Comparison of ENCODE assay signal across 28 cellular contexts in the genomic region with DNA sequence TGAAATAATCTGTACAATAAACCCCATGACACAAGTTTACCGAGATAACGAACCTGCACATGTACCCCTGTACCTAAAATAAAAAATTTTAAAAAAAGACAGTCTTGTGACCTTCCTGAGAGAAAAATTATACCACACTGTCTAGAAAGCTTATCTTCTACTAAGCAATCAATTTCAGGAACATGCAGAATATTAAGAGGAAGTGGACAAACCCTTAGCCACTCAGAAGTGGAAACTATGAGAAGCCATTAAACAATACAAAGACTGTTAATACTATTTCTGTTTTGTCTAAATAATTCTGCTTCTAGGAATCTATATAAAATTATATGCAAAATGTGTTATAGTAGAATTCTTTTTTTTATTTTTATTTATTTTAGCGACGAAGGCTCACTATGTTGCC.
"Had no signal": no experiment of that assay in that cellular context is flagged by ENCODE, and none has a peak within 500 bp of the region (broad histone marks: within the 10 kb centered on the region; RNA-seq: fewer than 3 reads in every experiment).

No MANE protein-coding gene starts in this region.

- H3K9me3 ChIP-seq: ascending aorta, SJSA1 had no signal

- H3K4me3 ChIP-seq: ascending aorta, SJSA1 had no signal

- H3K27ac ChIP-seq: ascending aorta, KMS-11, SJSA1 had no signal

- H3K27me3 ChIP-seq: ascending aorta, SJSA1 had no signal

- ATAC-seq: activated CD8-positive, alpha-beta memory T cell treated with anti-CD3 and anti-CD28 coated beads, Interleukin-2, amount 10 ng/mL, durations not matched to agents 7 days and 5 days; activated naive CD4-positive, alpha-beta T cell treated with anti-CD3 and anti-CD28 coated beads, Interleukin-2, amount 50 U/mL, for 72 hours; activated naive CD8-positive, alpha-beta T cell treated with anti-CD3 and anti-CD28 coated beads, Interleukin-2, amount 50 U/mL, for 24 hours; Panc1; Right ventricle myocardium inferior; SK-N-SH treated with all-trans-retinoic acid at 6 μM for 48 hours; T-cell had no signal

- H3K4me1 ChIP-seq: ascending aorta had no signal

- DNase-seq: activated B cell treated with CpG ODN at 0.5 μM for 24 hours; activated CD4-positive, alpha-beta T cell treated with anti-CD3 and anti-CD28 coated beads for 1 hour; activated CD4-positive, alpha-beta T cell treated with anti-CD3 and anti-CD28 coated beads, Interleukin-2, amount 10 ng/mL, durations not matched to agents 24 days and 14 days; activated CD4-positive, alpha-beta T cell treated with anti-CD3 and anti-CD28 coated beads, Interleukin-2, amount 50 U/mL, for 48 hours; activated CD8-positive, alpha-beta memory T cell treated with anti-CD3 and anti-CD28 coated beads, Interleukin-2, amount 10 ng/mL, durations not matched to agents 7 days and 5 days; activated effector memory CD4-positive, alpha-beta T cell treated with anti-CD3 and anti-CD28 coated beads, Interleukin-2, amount 50 U/mL, for 16 hours; activated naive CD4-positive, alpha-beta T cell treated with Interleukin-2 at 50 U/mL for 16 hours; activated naive CD8-positive, alpha-beta T cell treated with anti-CD3 and anti-CD28 coated beads, Interleukin-2, amount 50 U/mL, for 24 hours; activated T-cell treated with anti-CD3 and anti-CD28 coated beads, Interleukin-2, amount 50 U/mL, for 24 hours; amniotic stem cell; cortex of kidney; NCI-H1092; NCI-H1417; NCI-H1930; NCI-H2107; NCI-H345; NCI-H510A; NCI-H69; NK-92 treated with Interleukin-12 subunit alpha and Interleukin-12 subunit beta, amount 100 ng/mL, for 24 hours; RPMI8226; T-cell had no signal

- H3K36me3 ChIP-seq: ascending aorta, SJSA1 had no signal
